26 cellular contexts compared by ENCODE assay signal in the genomic region with DNA sequence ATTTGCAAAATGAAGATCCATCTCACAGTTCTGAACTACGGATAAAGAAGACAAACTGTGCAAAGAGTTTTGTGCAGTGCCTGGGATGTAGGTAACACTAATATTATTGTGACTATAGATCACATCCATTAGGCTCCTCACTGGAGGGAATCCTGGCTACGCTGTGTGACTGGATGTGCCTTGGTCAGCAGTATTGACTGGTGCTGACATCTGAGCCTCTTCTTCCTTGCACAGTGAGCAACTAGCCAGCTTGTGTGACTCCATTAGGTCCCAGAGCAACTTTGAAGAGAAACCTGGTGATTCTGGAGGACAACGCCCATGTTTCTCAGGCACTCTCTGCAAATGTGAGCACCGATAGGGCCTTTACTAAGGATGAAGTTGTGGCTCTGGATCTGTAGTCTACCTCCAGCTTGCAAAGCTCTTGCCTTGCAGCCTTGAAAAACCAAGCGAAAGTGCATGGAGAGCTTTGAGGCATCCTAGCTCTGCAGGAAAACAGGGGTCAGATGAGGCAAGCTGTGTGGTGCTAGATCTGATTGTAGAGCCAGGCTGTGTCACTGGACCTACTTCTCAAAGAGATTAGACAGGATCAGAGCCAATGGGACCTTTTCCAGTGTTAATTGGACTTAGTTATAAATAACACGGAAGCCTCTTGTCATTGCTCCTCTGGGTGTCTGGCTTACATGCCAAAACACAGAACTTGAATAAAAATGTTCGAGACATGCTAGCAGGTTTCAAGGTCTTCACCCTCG.
DNase-seq lines count a peak whose midpoint lies in the region; ATAC-seq and TF ChIP-seq lines count a peak whose summit lies in the region.
"Had no signal": no experiment of that assay in that cellular context is flagged by ENCODE, and none has a peak within 500 bp of the region (broad histone marks: within the 10 kb centered on the region; RNA-seq: fewer than 3 reads in every experiment).

No MANE protein-coding gene starts in this region.

- ATAC-seq in PC-3: no peak
- ATAC-seq in heart right ventricle: peak; percentile 37 to 88 (median 61)
- ATAC-seq in GM18867 (IDR thresholded peaks at IDR 0.05; ENCODE audit: unreplicated experiment): no peak

- H3K9me3 Mint-ChIP-seq in Calu3 (ENCODE audit: low read depth, unreplicated experiment): no peaks in the 10 kb centered on the region
- H3K9me3 Mint-ChIP-seq: activated CD4-positive, alpha-beta memory T cell treated with anti-CD3 and anti-CD28 coated beads, Interleukin-2, amount 10 ng/mL, durations not matched to agents 7 days and 5 days; activated T-helper 1 cell treated with anti-CD3 and anti-CD28 coated beads, Interleukin-12 subunit alpha, Interleukin-12 subunit beta, Interleukin-2, Interleukin-4 antibody, amounts not matched to agents 30 ng/mL and 10 ng/mL and 1 ng/mL, durations not matched to agents 14 hours and 24 hours and 36 hours; natural killer cell treated with Interleukin-12 subunit alpha and Interleukin-12 subunit beta and Interleukin-15 and Interleukin-18, amount 100 ng/mL, for 72 hours; stimulated activated naive CD8-positive, alpha-beta T cell treated with anti-CD3 and anti-CD28 coated beads, Interleukin-15, Interleukin-2, amounts not matched to agents 100 ng/mL and 50 ng/mL, for 24 hours had no signal

- BruUV-seq in Calu3 (replicated peaks; lab: Mats Ljungman, UMichigan) (no TSS peak), PC-3 (replicated peaks; lab: Mats Ljungman, UMichigan) (no TSS peak)

- H3K27me3 Mint-ChIP-seq in Calu3 (ENCODE audit: unreplicated experiment): no peaks in the 10 kb centered on the region
- H3K27me3 Mint-ChIP-seq: activated CD4-positive, alpha-beta memory T cell treated with anti-CD3 and anti-CD28 coated beads, Interleukin-2, amount 10 ng/mL, durations not matched to agents 7 days and 5 days; stimulated activated naive CD8-positive, alpha-beta T cell treated with anti-CD3 and anti-CD28 coated beads, Interleukin-15, Interleukin-2, amounts not matched to agents 100 ng/mL and 50 ng/mL, for 24 hours had no signal

- no peak overlapping the region for H2AFZ ChIP-seq in PC-3 (ENCODE audit: low read length)
- H2AFZ ChIP-seq in osteoblast (ENCODE audit: low read length): no peak overlapping the region
- H2AFZ ChIP-seq: GM23248 had no signal

- CTCF ChIA-PET in Calu3 (lab: Charles Lee) (interaction anchor here (1.8 kb wide), 1 partner anchor 46 kb away, joined by 5 read pairs; no protein-coding TSS in a partner anchor), PC-3 (lab: Charles Lee) (no interaction called here)

- no peak for DNase-seq in Calu3
- DNase-seq in PC-3: no peak
- peak in 1 of 2 donors; percentile 11 for DNase-seq in heart right ventricle
- DNase-seq in retinal pigment epithelial cell (ENCODE audit: low read depth): peak; percentile 97
- no peak for DNase-seq in osteoblast (ENCODE audit: insufficient read length, low spot score, missing footprints)
- DNase-seq in SIG-M5 treated with dmso at 0.1 percent for 504 hours (lab: John Stamatoyannopoulos, UW; ENCODE audit: unreplicated experiment): no peak
- DNase-seq: activated CD4-positive, alpha-beta memory T cell treated with anti-CD3 and anti-CD28 coated beads, Interleukin-2, amount 10 ng/mL, durations not matched to agents 7 days and 5 days; activated CD4-positive, CD25-positive, alpha-beta regulatory T cell treated with anti-CD3 and anti-CD28 coated beads, Interleukin-2, amount 50 U/mL, for 72 hours; activated CD8-positive, alpha-beta memory T cell treated with anti-CD3 and anti-CD28 coated beads, Interleukin-2, amount 50 U/mL, for 4 hours; activated naive CD4-positive, alpha-beta T cell treated with Interleukin-2 at 50 U/mL for 16 hours; foreskin melanocyte; NCI-H187; NCI-H2171; NCI-H510A; T-helper 17 cell had no signal

- H3K9me3 ChIP-seq in PC-3 (ENCODE audit: low read length): no peaks in the 10 kb centered on the region
- no peaks in the 10 kb centered on the region for H3K9me3 ChIP-seq in heart right ventricle
- H3K9me3 ChIP-seq in osteoblast (ENCODE audit: low read depth, low read length): no peaks in the 10 kb centered on the region
- H3K9me3 ChIP-seq: adrenal gland, esophagus squamous epithelium, spleen had no signal

- TF ChIP-seq CTCF in Calu3 (IDR thresholded peaks at IDR 0.05; ENCODE audit: unreplicated experiment): no peak
- no peak for TF ChIP-seq CTCF in PC-3 (conservative IDR thresholded peaks at IDR 0.05; ENCODE audit: low read depth, low read length)
- TF ChIP-seq CTCF in heart right ventricle (IDR thresholded peaks at IDR 0.05): no peak
- no peak for TF ChIP-seq CTCF in retinal pigment epithelial cell (conservative IDR thresholded peaks at IDR 0.05; ENCODE audit: low read depth, low read length)
- no peak for TF ChIP-seq CTCF in osteoblast (IDR thresholded peaks at IDR 0.05; ENCODE audit: extremely low read depth, low read depth, low read length)

- H3K4me3 ChIP-seq in PC-3 (ENCODE audit: low read length) (no peak overlapping the region), heart right ventricle (no peak overlapping the region), retinal pigment epithelial cell (ENCODE audit: low read length) (no peak overlapping the region), osteoblast (ENCODE audit: insufficient read depth, low read length) (no peak overlapping the region)
- H3K4me3 ChIP-seq: adrenal gland, dorsolateral prefrontal cortex, esophagus squamous epithelium, GM23248, lung, spleen had no signal

- H3K27me3 ChIP-seq in PC-3 (ENCODE audit: low read length): no peaks in the 10 kb centered on the region
- no peaks in the 10 kb centered on the region for H3K27me3 ChIP-seq in heart right ventricle
- H3K27me3 ChIP-seq in osteoblast (ENCODE audit: insufficient read depth, low read length): peaks cover 5% of the 10 kb centered on the region
- H3K27me3 ChIP-seq: adrenal gland, brain microvascular endothelial cell, spleen had no signal

- H4K20me1 ChIP-seq in PC-3 (ENCODE audit: low read length): no peaks in the 10 kb centered on the region
- H4K20me1 ChIP-seq in osteoblast (ENCODE audit: insufficient read depth, low read length): no peaks in the 10 kb centered on the region

- H3K36me3 Mint-ChIP-seq in Calu3 (ENCODE audit: insufficient read depth, unreplicated experiment): no peaks in the 10 kb centered on the region
- H3K36me3 Mint-ChIP-seq: natural killer cell treated with Interleukin-12 subunit alpha and Interleukin-12 subunit beta and Interleukin-15 and Interleukin-18, amount 100 ng/mL, for 72 hours had no signal

- H3K4me2 ChIP-seq in PC-3 (ENCODE audit: low read length): no peak overlapping the region
- no peak overlapping the region for H3K4me2 ChIP-seq in osteoblast (ENCODE audit: insufficient read depth, low read length)

- H3K79me2 ChIP-seq in PC-3 (ENCODE audit: low read length) (no peaks in the 10 kb centered on the region), osteoblast (ENCODE audit: insufficient read depth, low read length) (no peaks in the 10 kb centered on the region)

- H3F3A ChIP-seq in PC-3 (ENCODE audit: low read length, unreplicated experiment): no peaks in the 10 kb centered on the region

- peaks cover 28% of the 10 kb centered on the region for H3K4me1 ChIP-seq in PC-3 (ENCODE audit: insufficient read depth, low read length)
- H3K4me1 ChIP-seq in heart right ventricle: peaks cover 0 to 25% (median 13%) of the 10 kb centered on the region in 9 donors
- peaks cover 4% of the 10 kb centered on the region for H3K4me1 ChIP-seq in osteoblast (ENCODE audit: insufficient read depth, low read length)

- no peak overlapping the region for H3K4me3 Mint-ChIP-seq in Calu3 (ENCODE audit: low read depth, unreplicated experiment)
- H3K4me3 Mint-ChIP-seq: activated CD4-positive, alpha-beta memory T cell treated with anti-CD3 and anti-CD28 coated beads, Interleukin-2, amount 10 ng/mL, durations not matched to agents 7 days and 5 days; activated T-helper 1 cell treated with anti-CD3 and anti-CD28 coated beads, Interleukin-12 subunit alpha, Interleukin-12 subunit beta, Interleukin-2, Interleukin-4 antibody, amounts not matched to agents 30 ng/mL and 10 ng/mL and 1 ng/mL, durations not matched to agents 14 hours and 24 hours and 36 hours; natural killer cell treated with Interleukin-12 subunit alpha and Interleukin-12 subunit beta and Interleukin-15 and Interleukin-18, amount 100 ng/mL, for 72 hours; stimulated activated naive CD8-positive, alpha-beta T cell treated with anti-CD3 and anti-CD28 coated beads, Interleukin-15, Interleukin-2, amounts not matched to agents 100 ng/mL and 50 ng/mL, for 24 hours; T-helper 17 cell had no signal

- H3K4me1 Mint-ChIP-seq in Calu3 (ENCODE audit: low read depth, unreplicated experiment): peaks cover 26% of the 10 kb centered on the region

- H3K27ac ChIP-seq in PC-3 (ENCODE audit: low read length) (0 out of 2 replicates have a peak overlapping the region, but pooled peaks have one; percentile 56), heart right ventricle (no peak overlapping the region), osteoblast (ENCODE audit: low read depth, low read length) (no peak overlapping the region)
- H3K27ac ChIP-seq: adrenal gland, brain microvascular endothelial cell, dorsolateral prefrontal cortex, GM23248, spleen had no signal

- intact Hi-C loops in Calu3 (cut with micrococcal nuclease; ENCODE audit: unreplicated experiment): no loop called here
- intact Hi-C loops in PC-3 (cut with micrococcal nuclease): loop anchor here (5.0 kb wide), 1 partner anchor 78 kb away; no protein-coding TSS in a partner anchor
- intact Hi-C loops in heart right ventricle (cut with DNase I): loop anchor here in 2 of 10 donors (1.0 to 10.0 kb wide), 5 partner anchors 53 to 309 kb away; a partner anchor contains a TSS

- H3K9me2 ChIP-seq in PC-3 (replicated peaks; ENCODE audit: low read length): no peaks in the 10 kb centered on the region

- H3K9ac ChIP-seq in PC-3 (ENCODE audit: low read length): no peak overlapping the region
- H3K9ac ChIP-seq: GM23248 had no signal

- 49 to 62% methylated on average over 8 of the region's 8 CpGs for WGBS in heart right ventricle, 2 donors

- POLR2A ChIA-PET in PC-3 (lab: Charles Lee; ENCODE audit: unreplicated experiment): no interaction called here

- H3K36me3 ChIP-seq in PC-3 (ENCODE audit: low read depth, low read length): no peaks in the 10 kb centered on the region
- H3K36me3 ChIP-seq in heart right ventricle: no peaks in the 10 kb centered on the region
- H3K36me3 ChIP-seq in osteoblast (ENCODE audit: insufficient read depth, low read length): no peaks in the 10 kb centered on the region
- H3K36me3 ChIP-seq: adrenal gland, brain microvascular endothelial cell, esophagus squamous epithelium, spleen had no signal

- peak overlapping the region; percentile 48 for H3K27ac Mint-ChIP-seq in Calu3 (ENCODE audit: unreplicated experiment)
- H3K27ac Mint-ChIP-seq: activated CD4-positive, alpha-beta memory T cell treated with anti-CD3 and anti-CD28 coated beads, Interleukin-2, amount 10 ng/mL, durations not matched to agents 7 days and 5 days; activated T-helper 1 cell treated with anti-CD3 and anti-CD28 coated beads, Interleukin-12 subunit alpha, Interleukin-12 subunit beta, Interleukin-2, Interleukin-4 antibody, amounts not matched to agents 30 ng/mL and 10 ng/mL and 1 ng/mL, durations not matched to agents 14 hours and 24 hours and 36 hours; natural killer cell treated with Interleukin-12 subunit alpha and Interleukin-12 subunit beta and Interleukin-15 and Interleukin-18, amount 100 ng/mL, for 72 hours; stimulated activated naive CD8-positive, alpha-beta T cell treated with anti-CD3 and anti-CD28 coated beads, Interleukin-15, Interleukin-2, amounts not matched to agents 100 ng/mL and 50 ng/mL, for 24 hours; T-helper 17 cell had no signal

Comparison
In these comparisons a context has a peak if more than half of its experiments do, and no peak if none do; other contexts are left out.
1. ATAC-seq: peak in heart right ventricle (8 of 8); none in PC-3 (single experiment) and GM18867 (single experiment).